ENCODE assay signal across 16 cellular contexts in genomic region chr10:78749898-78750297, GRCh38.
"Had no signal": no experiment of that assay in that cellular context is flagged by ENCODE, and none has a peak within 500 bp of the region (broad histone marks: within the 10 kb centered on the region; RNA-seq: fewer than 3 reads in every experiment).

No MANE protein-coding gene starts in this region.

- H3K9me3 Mint-ChIP-seq: activated CD4-positive, alpha-beta T cell treated with anti-CD3 and anti-CD28 coated beads, Interleukin-2, amount 10 ng/mL, durations not matched to agents 7 days and 5 days; naive thymus-derived CD4-positive, alpha-beta T cell; T-helper 2 cell treated with Interferon-gamma antibody and Interleukin-4, amounts not matched to agents 5 μg/mL and 100 μg/mL, for 36 hours had no signal

- H3K36me3 Mint-ChIP-seq: naive thymus-derived CD4-positive, alpha-beta T cell; stimulated activated naive B cell treated with anti-CD40 and anti-IgM and Interleukin-4, amounts not matched to agents 10 μg/mL and 1 μg/mL and 100 μg/mL, for 72 hours had no signal

- H3K4me3 Mint-ChIP-seq: activated CD4-positive, alpha-beta T cell treated with anti-CD3 and anti-CD28 coated beads, Interleukin-2, amount 10 ng/mL, durations not matched to agents 7 days and 5 days; naive thymus-derived CD4-positive, alpha-beta T cell; stimulated activated naive B cell treated with anti-CD40 and anti-IgM and Interleukin-4, amounts not matched to agents 10 μg/mL and 1 μg/mL and 100 μg/mL, for 72 hours; T-helper 2 cell treated with Interferon-gamma antibody and Interleukin-4, amounts not matched to agents 5 μg/mL and 100 μg/mL, for 36 hours had no signal

- DNase-seq: activated CD4-positive, alpha-beta T cell treated with anti-CD3 and anti-CD28 coated beads, Interleukin-2, amount 10 ng/mL, durations not matched to agents 7 days and 5 days; activated effector memory CD4-positive, alpha-beta T cell treated with Interleukin-2 at 50 U/mL for 16 hours; activated naive CD4-positive, alpha-beta T cell treated with anti-CD3 and anti-CD28 coated beads, Interleukin-2, amount 50 U/mL, for 16 hours; cerebellar nuclear complex; effector CD8-positive, alpha-beta T cell; esophagus squamous epithelium; hippocampal formation; left lung; mucosa of descending colon; naive thymus-derived CD4-positive, alpha-beta T cell; retina; stimulated activated CD4-positive, alpha-beta T cell treated with anti-CD3 and anti-CD28 coated beads, Interleukin-2, amount 100 ng/mL, for 48 hours; stimulated activated naive B cell treated with anti-CD40 and anti-IgM and Interleukin-4, amounts not matched to agents 10 μg/mL and 1 μg/mL and 100 μg/mL, for 72 hours; SW 1271; trophoblast cell had no signal

- H3K27ac Mint-ChIP-seq: activated CD4-positive, alpha-beta T cell treated with anti-CD3 and anti-CD28 coated beads, Interleukin-2, amount 10 ng/mL, durations not matched to agents 7 days and 5 days; naive thymus-derived CD4-positive, alpha-beta T cell; stimulated activated naive B cell treated with anti-CD40 and anti-IgM and Interleukin-4, amounts not matched to agents 10 μg/mL and 1 μg/mL and 100 μg/mL, for 72 hours; T-helper 2 cell treated with Interferon-gamma antibody and Interleukin-4, amounts not matched to agents 5 μg/mL and 100 μg/mL, for 36 hours had no signal

- H3K4me1 Mint-ChIP-seq: activated CD4-positive, alpha-beta T cell treated with anti-CD3 and anti-CD28 coated beads, Interleukin-2, amount 10 ng/mL, durations not matched to agents 7 days and 5 days; stimulated activated naive B cell treated with anti-CD40 and anti-IgM and Interleukin-4, amounts not matched to agents 10 μg/mL and 1 μg/mL and 100 μg/mL, for 72 hours had no signal

- ATAC-seq: left lung; mucosa of descending colon; naive thymus-derived CD4-positive, alpha-beta T cell; stimulated activated naive B cell treated with anti-CD40 and anti-IgM and Interleukin-4, amounts not matched to agents 10 μg/mL and 1 μg/mL and 100 μg/mL, for 72 hours had no signal
